Comparison of ENCODE assay signal across 24 cellular contexts in the genomic region with DNA sequence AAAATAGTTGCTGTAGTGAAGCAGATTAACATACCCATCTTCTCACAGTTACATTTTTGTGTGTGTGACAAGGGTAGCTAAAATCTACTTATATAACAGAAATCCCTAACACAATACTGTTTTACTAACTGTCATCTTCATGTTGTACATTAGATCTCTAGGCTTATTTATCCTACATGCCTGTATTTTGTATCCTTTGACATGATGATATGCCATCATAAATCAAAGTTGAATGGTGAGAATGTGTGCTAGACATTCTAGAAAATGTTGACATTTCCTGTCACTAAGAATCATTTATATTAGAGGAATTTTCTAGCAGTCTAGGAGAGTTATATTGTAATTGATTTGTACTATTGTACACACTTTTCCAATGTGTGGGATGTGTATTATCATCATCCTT.
"Had no signal": no experiment of that assay in that cellular context is flagged by ENCODE, and none has a peak within 500 bp of the region (broad histone marks: within the 10 kb centered on the region; RNA-seq: fewer than 3 reads in every experiment).

No MANE protein-coding gene starts in this region.

- H3K9me3 ChIP-seq: esophagus squamous epithelium, gastrocnemius medialis, heart right ventricle, left lung, lower lobe of right lung, mucosa of descending colon had no signal

- H3K4me3 ChIP-seq: coronary artery, dorsolateral prefrontal cortex, esophagus squamous epithelium, gastrocnemius medialis, heart right ventricle, left lung, lower lobe of right lung, mucosa of descending colon had no signal

- H3K27ac ChIP-seq: coronary artery, dorsolateral prefrontal cortex, esophagus squamous epithelium, gastrocnemius medialis, heart right ventricle, left lung, lower lobe of right lung had no signal

- ATAC-seq: esophagus mucosa, gastrocnemius medialis, heart right ventricle, left cardiac atrium, left lung, left ventricle myocardium superior, lower lobe of right lung, mucosa of descending colon had no signal

- H3K27me3 ChIP-seq: dorsolateral prefrontal cortex, esophagus squamous epithelium, gastrocnemius medialis, heart right ventricle, left lung had no signal

- H3K36me3 ChIP-seq: esophagus squamous epithelium had no signal

- DNase-seq: dermis blood vessel endothelial cell; dorsolateral prefrontal cortex; effector CD4-positive, alpha-beta T cell; effector memory CD4-positive, alpha-beta T cell; erythroblast; esophagus squamous epithelium; foreskin fibroblast; foreskin melanocyte; gastrocnemius medialis; glutamatergic neuron; head of caudate nucleus; heart right ventricle; hippocampal formation; left cardiac atrium; left lung; left ventricle myocardium superior; lower lobe of right lung; mesenchymal stem cell; mucosa of descending colon had no signal

- FAIRE-seq: colon, islet of Langerhans, keratinocyte had no signal

- H3K4me1 ChIP-seq: gastrocnemius medialis, heart right ventricle, left lung, lower lobe of right lung had no signal
